8 cellular contexts compared by ENCODE assay signal in the genomic region with DNA sequence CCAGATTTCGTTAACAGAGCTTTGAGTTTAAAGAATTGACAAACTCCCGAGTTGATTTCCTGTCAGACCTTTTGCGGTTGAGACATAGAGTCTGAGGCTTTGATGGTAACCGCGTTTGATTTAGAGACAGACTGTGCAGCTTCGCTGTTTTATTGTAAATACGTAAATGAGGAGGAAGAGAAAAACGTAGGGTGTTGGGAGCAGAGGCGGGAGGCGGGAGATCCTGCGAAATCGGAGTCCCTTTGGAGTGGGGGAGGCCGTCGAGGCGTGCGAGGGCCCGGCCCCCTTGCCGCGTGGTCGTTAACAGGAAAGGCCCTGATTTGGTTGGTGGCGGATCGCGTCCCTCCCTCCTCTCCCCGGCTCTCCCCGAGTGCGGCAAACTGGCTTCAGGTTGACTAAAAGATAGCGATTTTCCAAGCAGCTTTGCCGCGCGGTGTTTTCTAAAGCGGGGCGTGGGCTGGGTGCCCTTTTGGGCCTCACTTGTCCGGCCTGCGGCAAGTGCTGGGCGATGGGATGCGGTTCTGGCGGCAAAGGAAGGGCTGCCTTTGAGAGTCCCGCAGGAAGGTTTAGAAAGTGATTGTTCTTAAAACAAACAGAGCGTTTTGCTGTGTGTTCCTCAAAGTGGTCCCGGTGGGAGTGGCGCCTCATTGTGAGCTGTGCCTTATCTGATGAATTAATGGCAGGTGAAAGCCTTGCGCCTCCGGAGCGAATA. TPM values are rescaled to one million over a fixed set of nuclear protein-coding genes. Genes with fewer than 3 reads are reported as not detected.
DNase-seq lines count a peak whose midpoint lies in the region; ATAC-seq and TF ChIP-seq lines count a peak whose summit lies in the region.

No MANE protein-coding gene starts in this region.

- peaks cover 19% of the 10 kb centered on the region for H3K4me1 Mint-ChIP-seq in activated T-helper 2 cell treated with anti-CD3 and anti-CD28 coated beads, Interferon-gamma antibody, Interleukin-2, Interleukin-4, amounts not matched to agents 10 μg/mL and 5 μg/mL and 100 μg/mL, durations not matched to agents 14 hours and 24 hours and 36 hours (ENCODE audit: low read depth)

- intact Hi-C loops in activated T-helper 2 cell treated with anti-CD3 and anti-CD28 coated beads, Interferon-gamma antibody, Interleukin-2, Interleukin-4, amounts not matched to agents 10 μg/mL and 5 μg/mL and 100 μg/mL, durations not matched to agents 14 hours and 24 hours and 36 hours (cut with micrococcal nuclease): loop anchor here (5.0 kb wide), 1 partner anchor 1604 kb away; the partner anchor contains the start of gene PDHA1
- intact Hi-C loops in upper lobe of right lung (cut with DNase I): no loop called here

- no peaks in the 10 kb centered on the region for H3K36me3 Mint-ChIP-seq in activated T-helper 2 cell treated with anti-CD3 and anti-CD28 coated beads, Interferon-gamma antibody, Interleukin-2, Interleukin-4, amounts not matched to agents 10 μg/mL and 5 μg/mL and 100 μg/mL, durations not matched to agents 14 hours and 24 hours and 36 hours (ENCODE audit: low read depth)

- no peaks in the 10 kb centered on the region for H3K9me3 Mint-ChIP-seq in activated T-helper 2 cell treated with anti-CD3 and anti-CD28 coated beads, Interferon-gamma antibody, Interleukin-2, Interleukin-4, amounts not matched to agents 10 μg/mL and 5 μg/mL and 100 μg/mL, durations not matched to agents 14 hours and 24 hours and 36 hours

- peak; percentile 81 for DNase-seq in NCI-H82 (lab: John Stamatoyannopoulos, UW)
- peak; percentile 12 for DNase-seq in activated T-helper 2 cell treated with anti-CD3 and anti-CD28 coated beads, Interferon-gamma antibody, Interleukin-2, Interleukin-4, amounts not matched to agents 10 μg/mL and 5 μg/mL and 100 μg/mL, durations not matched to agents 14 hours and 24 hours and 36 hours (ENCODE audit: low spot score)
- peak; percentile 11 to 50 for DNase-seq in foreskin fibroblast
- peak; percentile 4 for DNase-seq in occipital lobe (lab: John Stamatoyannopoulos, UW)
- peak; percentile 74 for DNase-seq in upper lobe of right lung
- DNase-seq in NCI-H1436 (lab: John Stamatoyannopoulos, UW): no peak

- H3K36me3 ChIP-seq in upper lobe of right lung: no peaks in the 10 kb centered on the region

- H3K4me3 ChIP-seq in foreskin fibroblast (ENCODE audit: low read depth in 1 of 2, low read length in 2 of 2) (peak overlapping the region; percentile 82 to 83), upper lobe of right lung (peak overlapping the region; percentile 66)

- ATAC-seq in GM19351 (IDR thresholded peaks at IDR 0.05; ENCODE audit: unreplicated experiment) (peak; percentile 3), upper lobe of right lung (peak; percentile 48), HG03520 (IDR thresholded peaks at IDR 0.05; ENCODE audit: unreplicated experiment) (no peak)

- H3K27ac ChIP-seq in upper lobe of right lung: peak overlapping the region; percentile 90

- no peak overlapping the region for H3K27ac Mint-ChIP-seq in activated T-helper 2 cell treated with anti-CD3 and anti-CD28 coated beads, Interferon-gamma antibody, Interleukin-2, Interleukin-4, amounts not matched to agents 10 μg/mL and 5 μg/mL and 100 μg/mL, durations not matched to agents 14 hours and 24 hours and 36 hours

- H3K27me3 Mint-ChIP-seq in activated T-helper 2 cell treated with anti-CD3 and anti-CD28 coated beads, Interferon-gamma antibody, Interleukin-2, Interleukin-4, amounts not matched to agents 10 μg/mL and 5 μg/mL and 100 μg/mL, durations not matched to agents 14 hours and 24 hours and 36 hours (ENCODE audit: low read depth): peaks cover 46% of the 10 kb centered on the region

- H3K27me3 ChIP-seq in upper lobe of right lung: no peaks in the 10 kb centered on the region

- peak overlapping the region; percentile 69 for H3K4me3 Mint-ChIP-seq in activated T-helper 2 cell treated with anti-CD3 and anti-CD28 coated beads, Interferon-gamma antibody, Interleukin-2, Interleukin-4, amounts not matched to agents 10 μg/mL and 5 μg/mL and 100 μg/mL, durations not matched to agents 14 hours and 24 hours and 36 hours (ENCODE audit: low read depth)

- no peaks in the 10 kb centered on the region for H3K4me1 ChIP-seq in upper lobe of right lung

- TF ChIP-seq CTCF in foreskin fibroblast (IDR thresholded peaks at IDR 0.05; ENCODE audit: low read depth, low read length) (no peak), upper lobe of right lung (IDR thresholded peaks at IDR 0.05) (no peak)

- no peaks in the 10 kb centered on the region for H3K9me3 ChIP-seq in upper lobe of right lung

RNA-seq across cellular contexts. Expression of gene SCML1, which starts 0.9 kb away (rescaled TPM):
- total RNA-seq in activated T-helper 2 cell treated with anti-CD3 and anti-CD28 coated beads, Interferon-gamma antibody, Interleukin-2, Interleukin-4, amounts not matched to agents 10 μg/mL and 5 μg/mL and 100 μg/mL, durations not matched to agents 14 hours and 24 hours and 36 hours: 0.78 and 0.83 TPM in 2 replicates
- total RNA-seq in occipital lobe: 5.6 TPM
- total RNA-seq in upper lobe of right lung: 12.3 TPM
